1 cellular context compared by ENCODE assay signal in the genomic region with DNA sequence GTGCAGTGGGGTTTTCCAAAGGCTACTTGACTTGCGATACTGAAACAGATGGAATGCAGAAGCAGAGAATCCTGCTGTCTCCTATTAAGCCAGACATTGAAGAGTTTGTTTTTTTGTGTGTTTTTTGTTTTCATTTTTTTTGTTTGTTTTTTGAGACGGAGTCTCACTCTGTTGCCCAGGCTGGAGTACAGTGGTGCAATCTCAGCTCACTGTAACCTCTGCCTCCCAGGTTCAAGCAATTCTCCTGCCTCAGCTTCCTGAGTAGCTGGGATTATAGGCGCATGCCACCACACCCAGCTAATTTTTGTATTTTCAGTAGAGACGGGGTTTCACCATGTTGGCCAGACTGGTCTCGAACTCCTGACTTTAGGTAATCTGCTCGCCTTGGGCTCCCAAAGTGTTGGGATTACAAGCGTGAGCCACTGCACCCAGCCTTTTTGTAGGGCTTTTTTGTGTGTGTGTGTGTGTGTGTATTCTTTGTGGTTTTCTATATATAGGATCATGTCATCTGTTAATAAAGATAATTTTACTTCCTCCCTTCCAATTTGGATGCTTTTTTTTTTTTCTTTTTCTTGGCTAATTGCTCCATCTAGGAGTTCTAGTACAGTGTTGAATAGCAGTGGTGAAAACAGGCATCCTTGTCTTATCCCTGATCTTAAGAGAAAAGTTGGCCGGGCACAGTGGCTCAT. TPM values are rescaled to one million over a fixed set of nuclear protein-coding genes. Genes with fewer than 3 reads are reported as not detected.
"Had no signal": no experiment of that assay in that cellular context is flagged by ENCODE, and none has a peak within 500 bp of the region (broad histone marks: within the 10 kb centered on the region; RNA-seq: fewer than 3 reads in every experiment).

No MANE protein-coding gene starts in this region.

RNA-seq across cellular contexts. Expression of a gene that starts 21.4 kb away (rescaled TPM):
- total RNA-seq: mesothelial cell of epicardium had no signal
